In the genomic region with DNA sequence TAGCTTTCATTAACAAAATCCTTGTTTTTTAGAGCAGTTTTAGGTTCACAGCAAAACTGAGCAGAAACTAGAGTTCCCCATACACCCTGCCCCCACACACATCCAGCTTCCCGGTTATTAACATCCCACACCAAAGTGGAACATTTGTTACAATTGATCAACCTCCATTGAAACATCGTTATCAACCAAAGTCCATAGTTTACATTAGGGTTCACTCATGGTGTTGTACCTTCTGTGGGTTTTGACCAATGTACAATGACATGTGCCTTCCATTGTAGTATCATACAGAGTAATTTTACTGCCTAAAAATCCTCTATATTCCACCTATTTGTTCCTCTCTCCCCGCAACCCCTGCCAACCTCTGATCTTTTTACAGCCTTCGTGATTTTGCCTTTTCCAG, we compare ENCODE assay signal across 34 cellular contexts.
"Had no signal": no experiment of that assay in that cellular context is flagged by ENCODE, and none has a peak within 500 bp of the region (broad histone marks: within the 10 kb centered on the region; RNA-seq: fewer than 3 reads in every experiment).

No MANE protein-coding gene starts in this region.

- DNase-seq: Karpas-422, Kasumi-1, MG63, MM.1S, MV-4-11, NCI-H1048, NCI-H1092, NCI-H1092 treated with DMSO at 0.1 percent for 48 hours, NCI-H1105, NCI-H1105 treated with DMSO at 0.1 percent for 48 hours, NCI-H1417, NCI-H1417 treated with DMSO at 0.1 percent for 48 hours, NCI-H1436, NCI-H1436 treated with DMSO at 0.1 percent for 48 hours, NCI-H146, NCI-H1694, NCI-H1694 treated with DMSO at 0.1 percent for 48 hours, NCI-H187, NCI-H187 treated with DMSO at 0.1 percent for 48 hours, NCI-H1930, NCI-H2029, NCI-H2029 treated with DMSO at 0.1 percent for 48 hours, NCI-H2081, NCI-H2081 treated with DMSO at 0.1 percent for 48 hours, NCI-H2107, NCI-H2171, NCI-H2171 treated with DMSO at 0.1 percent for 48 hours, NCI-H2227 treated with DMSO at 0.1 percent for 48 hours, NCI-H226, NCI-H345, NCI-H446, NCI-H446 treated with DMSO at 0.1 percent for 48 hours, NCI-H510A had no signal

- H3K9ac ChIP-seq: KMS-11 had no signal

- H3K36me3 ChIP-seq: MG63 had no signal

- H3K27ac ChIP-seq: KMS-11 had no signal

- H3K4me2 ChIP-seq: KMS-11 had no signal

- H3K9me3 ChIP-seq: MG63 had no signal

- H3K4me3 ChIP-seq: MG63 had no signal
